ENCODE assay signal across 18 cellular contexts in the genomic region with DNA sequence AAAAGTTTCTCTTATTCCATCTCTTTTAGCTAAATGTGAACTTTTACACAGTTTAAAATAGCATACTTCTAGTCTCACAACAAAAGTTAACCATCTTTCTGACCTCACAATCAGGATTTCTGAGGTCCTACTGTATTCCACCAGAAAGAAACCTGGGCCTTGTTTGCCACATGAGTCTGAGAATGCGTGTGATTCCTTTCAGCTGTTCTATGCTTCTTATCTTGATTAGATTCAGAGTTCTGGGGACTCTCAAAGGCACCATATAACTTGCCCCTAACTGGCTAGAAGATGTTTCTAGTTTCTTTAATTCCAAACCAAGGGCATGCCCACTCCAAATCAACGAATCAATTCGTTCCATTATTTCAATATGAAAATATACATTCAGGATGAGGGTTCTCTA.
A peak's percentile ranks its signal among the peaks of the same experiment; 100 is the strongest.
DNase-seq lines count a peak whose midpoint lies in the region; ATAC-seq and TF ChIP-seq lines count a peak whose summit lies in the region.
"Had no signal": no experiment of that assay in that cellular context is flagged by ENCODE, and none has a peak within 500 bp of the region (broad histone marks: within the 10 kb centered on the region; RNA-seq: fewer than 3 reads in every experiment).

No MANE protein-coding gene starts in this region.

- H3K4me3 ChIP-seq in GM23338: no peak overlapping the region
- H3K4me3 ChIP-seq in esophagus muscularis mucosa: no peak overlapping the region
- H3K4me3 ChIP-seq: A549; BLaER1 treated with 17β-estradiol and CSF1 and Interleukin-3, amounts not matched to agents 10 nM and 100 nM; Peyer's patch had no signal

- WGBS in esophagus muscularis mucosa: 82% methylated on average over 3 of the region's 3 CpGs

- H3K36me3 Mint-ChIP-seq in GM23338 (ENCODE audit: low read depth) (no peaks in the 10 kb centered on the region), nephron (ENCODE audit: low read depth) (no peaks in the 10 kb centered on the region), T-helper 17 cell (ENCODE audit: low read depth) (no peaks in the 10 kb centered on the region)
- peaks cover 25% of the 10 kb centered on the region for H3K36me3 Mint-ChIP-seq in stimulated activated effector memory CD8-positive, alpha-beta T cell treated with anti-CD3 and anti-CD28 coated beads, Interleukin-12 subunit alpha, Interleukin-12 subunit beta, amount 100 ng/mL, for 72 hours
- H3K36me3 Mint-ChIP-seq: IgD-negative memory B cell had no signal

- H3K27ac Mint-ChIP-seq in GM23338: no peak overlapping the region
- H3K27ac Mint-ChIP-seq in nephron: peak overlapping the region; percentile 78 to 84 (median 82)
- peak overlapping the region; percentile 40 for H3K27ac Mint-ChIP-seq in stimulated activated effector memory CD8-positive, alpha-beta T cell treated with anti-CD3 and anti-CD28 coated beads, Interleukin-12 subunit alpha, Interleukin-12 subunit beta, amount 100 ng/mL, for 72 hours
- H3K27ac Mint-ChIP-seq in T-helper 17 cell: no peak overlapping the region

- H3K36me3 ChIP-seq in GM23338 (ENCODE audit: insufficient read depth) (no peaks in the 10 kb centered on the region), esophagus muscularis mucosa (no peaks in the 10 kb centered on the region)
- H3K36me3 ChIP-seq: Peyer's patch had no signal

- H4K20me1 ChIP-seq in GM23338 (replicated peaks; ENCODE audit: insufficient read depth): no peaks in the 10 kb centered on the region
- H4K20me1 ChIP-seq: BLaER1 treated with 17β-estradiol and CSF1 and Interleukin-3, amounts not matched to agents 10 nM and 100 nM had no signal

- no peak for TF ChIP-seq EP300 in esophagus muscularis mucosa (IDR thresholded peaks at IDR 0.05)

- H3K4me1 ChIP-seq in GM23338 (ENCODE audit: insufficient read depth) (no peaks in the 10 kb centered on the region), esophagus muscularis mucosa (peaks cover 24 to 63% (median 52%) of the 10 kb centered on the region in 4 donors)
- H3K4me1 ChIP-seq: A549, Peyer's patch had no signal

- H3K4me3 Mint-ChIP-seq in GM23338 (no peak overlapping the region), nephron (no peak overlapping the region), T-helper 17 cell (no peak overlapping the region)
- no peak overlapping the region for H3K4me3 Mint-ChIP-seq in stimulated activated effector memory CD8-positive, alpha-beta T cell treated with anti-CD3 and anti-CD28 coated beads, Interleukin-12 subunit alpha, Interleukin-12 subunit beta, amount 100 ng/mL, for 72 hours
- H3K4me3 Mint-ChIP-seq: IgD-negative memory B cell had no signal

- H3K9me3 Mint-ChIP-seq in GM23338 (no peaks in the 10 kb centered on the region), nephron (no peaks in the 10 kb centered on the region)
- no peaks in the 10 kb centered on the region for H3K9me3 Mint-ChIP-seq in stimulated activated effector memory CD8-positive, alpha-beta T cell treated with anti-CD3 and anti-CD28 coated beads, Interleukin-12 subunit alpha, Interleukin-12 subunit beta, amount 100 ng/mL, for 72 hours
- H3K9me3 Mint-ChIP-seq: IgD-negative memory B cell had no signal

- intact Hi-C loops in esophagus muscularis mucosa (cut with DNase I): no loop called here

- DNase-seq in GM23338 (ENCODE audit: low spot score) (no peak), esophagus muscularis mucosa (ENCODE audit: extremely low spot score) (no peak), dedifferentiated amniotic fluid mesenchymal stem cell (ENCODE audit: extremely low spot score) (no peak), SIG-M5 (lab: John Stamatoyannopoulos, UW) (no peak), germinal center (ENCODE audit: low spot score) (no peak), T-helper 17 cell (no peak)
- DNase-seq in stimulated activated effector memory CD8-positive, alpha-beta T cell treated with anti-CD3 and anti-CD28 coated beads, Interleukin-12 subunit alpha, Interleukin-12 subunit beta, amount 100 ng/mL, for 72 hours (ENCODE audit: low spot score in 2 of 2): no peak
- DNase-seq: DMS79 treated with DMSO at 0.1 percent for 48 hours, Kasumi-1, MM.1S, NCI-H1105, NCI-H1694, NCI-H510A treated with DMSO at 0.1 percent for 48 hours, Peyer's patch had no signal

- ATAC-seq in GM23338: no peak
- ATAC-seq in stimulated activated effector memory CD8-positive, alpha-beta T cell treated with anti-CD3 and anti-CD28 coated beads, Interleukin-12 subunit alpha, Interleukin-12 subunit beta, amount 100 ng/mL, for 72 hours: no peak
- ATAC-seq in T-helper 17 cell: no peak
- ATAC-seq: A549 had no signal

- H3K27me3 ChIP-seq in GM23338 (ENCODE audit: insufficient read depth) (no peaks in the 10 kb centered on the region), esophagus muscularis mucosa (no peaks in the 10 kb centered on the region)
- H3K27me3 ChIP-seq: BLaER1 treated with 17β-estradiol and CSF1 and Interleukin-3, amounts not matched to agents 10 nM and 100 nM; Peyer's patch had no signal

- no peak overlapping the region for H3K27ac ChIP-seq in GM23338 (ENCODE audit: low read depth)
- H3K27ac ChIP-seq in esophagus muscularis mucosa (replicated peaks in 1 of 4): peak overlapping the region in 3 of 4 donors; percentile 8 to 54 (median 13)
- H3K27ac ChIP-seq: A549; BLaER1 treated with 17β-estradiol and CSF1 and Interleukin-3, amounts not matched to agents 10 nM and 100 nM; Peyer's patch had no signal

- H2AFZ ChIP-seq in GM23338: 0 out of 2 replicates have a peak overlapping the region, but pooled peaks have one; percentile 11

- H3K27me3 Mint-ChIP-seq in GM23338 (ENCODE audit: insufficient read depth, low read depth, poor library complexity) (no peaks in the 10 kb centered on the region), nephron (ENCODE audit: low read depth) (no peaks in the 10 kb centered on the region), T-helper 17 cell (no peaks in the 10 kb centered on the region)
- H3K27me3 Mint-ChIP-seq: IgD-negative memory B cell had no signal

- TF ChIP-seq CTCF in GM23338 (conservative IDR thresholded peaks at IDR 0.05; ENCODE audit: low read depth in 2 of 2) (no peak), esophagus muscularis mucosa (IDR thresholded peaks at IDR 0.05) (no peak), nephron (IDR thresholded peaks at IDR 0.05; ENCODE audit: unreplicated experiment in 3 of 3) (no peak)

- H3K4me1 Mint-ChIP-seq in GM23338 (no peaks in the 10 kb centered on the region), nephron (peaks cover 29% of the 10 kb centered on the region), T-helper 17 cell (no peaks in the 10 kb centered on the region)
- no peaks in the 10 kb centered on the region for H3K4me1 Mint-ChIP-seq in stimulated activated effector memory CD8-positive, alpha-beta T cell treated with anti-CD3 and anti-CD28 coated beads, Interleukin-12 subunit alpha, Interleukin-12 subunit beta, amount 100 ng/mL, for 72 hours

- H3K9me3 ChIP-seq in esophagus muscularis mucosa (no peaks in the 10 kb centered on the region), T-helper 17 cell (ENCODE audit: control insufficient read depth, low read length, poor library complexity, severe bottlenecking) (no peaks in the 10 kb centered on the region)
- H3K9me3 ChIP-seq: A549; BLaER1 treated with 17β-estradiol and CSF1 and Interleukin-3, amounts not matched to agents 10 nM and 100 nM; Peyer's patch had no signal

- H3K4me2 ChIP-seq in GM23338: no peak overlapping the region
- H3K4me2 ChIP-seq: A549; BLaER1 treated with 17β-estradiol and CSF1 and Interleukin-3, amounts not matched to agents 10 nM and 100 nM had no signal

- H3F3A ChIP-seq in GM23338 (replicated peaks; ENCODE audit: low read depth): no peaks in the 10 kb centered on the region

- no peaks in the 10 kb centered on the region for H3K9me2 ChIP-seq in GM23338 (ENCODE audit: insufficient read depth)

- H3K79me2 ChIP-seq in GM23338 (replicated peaks; ENCODE audit: insufficient read depth): no peaks in the 10 kb centered on the region

- no peak for TF ChIP-seq POLR2A in esophagus muscularis mucosa (IDR thresholded peaks at IDR 0.05; ENCODE audit: low read depth)

TF ChIP-seq in GM23338, 12 proteins besides CTCF, POLR2A, EP300 and RAD21 (continues in another document):
- TF ChIP-seq ZNF114 (CRISPR knock-in tag; IDR thresholded peaks at IDR 0.05): no peak
- TF ChIP-seq ZNF331 (CRISPR knock-in tag; IDR thresholded peaks at IDR 0.05; ENCODE audit: low read depth): no peak
- TF ChIP-seq JUNB (IDR thresholded peaks at IDR 0.05; ENCODE audit: unreplicated experiment): no peak
- TF ChIP-seq, protein P1, sequence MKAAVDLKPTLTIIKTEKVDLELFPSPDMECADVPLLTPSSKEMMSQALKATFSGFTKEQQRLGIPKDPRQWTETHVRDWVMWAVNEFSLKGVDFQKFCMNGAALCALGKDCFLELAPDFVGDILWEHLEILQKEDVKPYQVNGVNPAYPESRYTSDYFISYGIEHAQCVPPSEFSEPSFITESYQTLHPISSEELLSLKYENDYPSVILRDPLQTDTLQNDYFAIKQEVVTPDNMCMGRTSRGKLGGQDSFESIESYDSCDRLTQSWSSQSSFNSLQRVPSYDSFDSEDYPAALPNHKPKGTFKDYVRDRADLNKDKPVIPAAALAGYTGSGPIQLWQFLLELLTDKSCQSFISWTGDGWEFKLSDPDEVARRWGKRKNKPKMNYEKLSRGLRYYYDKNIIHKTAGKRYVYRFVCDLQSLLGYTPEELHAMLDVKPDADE (IDR thresholded peaks at IDR 0.05): no peak
- no peak for TF ChIP-seq EZH2 (IDR thresholded peaks at IDR 0.05; ENCODE audit: low read depth, unreplicated experiment)
- TF ChIP-seq CREB1 (CRISPR knock-in tag; IDR thresholded peaks at IDR 0.05; ENCODE audit: low read depth): no peak

Comparison
In these comparisons a context has a peak if more than half of its experiments do, and no peak if none do; other contexts are left out.
1. H3K27ac Mint-ChIP-seq: peak in nephron (3 of 3) and stimulated activated effector memory CD8-positive, alpha-beta T cell treated with anti-CD3 and anti-CD28 coated beads, Interleukin-12 subunit alpha, Interleukin-12 subunit beta, amount 100 ng/mL, for 72 hours (single experiment); none in GM23338 (single experiment) and T-helper 17 cell (single experiment).